ENCODE assay signal across 1 cellular context in genomic region chr22:19652316-19652715, GRCh38.
A peak's percentile ranks its signal among the peaks of the same experiment; 100 is the strongest.
TF ChIP-seq lines count a peak whose summit lies in the region.

No MANE protein-coding gene starts in this region.

TF ChIP-seq in K562, 482 proteins besides CTCF, POLR2A, EP300 and RAD21 (continued from another document):
- TF ChIP-seq E2F4 (CRISPR knock-in tag; IDR thresholded peaks at IDR 0.05; ENCODE audit: low read depth) (peak; percentile 75; the same call in 1 of the 2 replicates), ZNF639 (CRISPR knock-in tag; conservative IDR thresholded peaks at IDR 0.05 in 1 of 2, IDR thresholded peaks at IDR 0.05 in 1 of 2) (0 out of 4 replicates have a peak, but pooled peaks of 1 of the 2 experiments have one; percentile 72), ZBTB8A (IDR thresholded peaks at IDR 0.05; ENCODE audit: partially characterized antibody) (no peak), FOXK1 (CRISPR knock-in tag; IDR thresholded peaks at IDR 0.05; ENCODE audit: borderline replicate concordance) (peak; percentile 36; the same call in 1 of the 2 replicates), TOE1 (IDR thresholded peaks at IDR 0.05; ENCODE audit: borderline replicate concordance) (no peak), TOE1 (CRISPR knock-in tag; IDR thresholded peaks at IDR 0.05; ENCODE audit: borderline replicate concordance, low read depth) (peak; percentile 73; the same call in 1 of the 2 replicates), PRMT5 (CRISPR knock-in tag; IDR thresholded peaks at IDR 0.05) (0 out of 2 replicates have a peak, but pooled peaks have one; percentile 54), CEBPB (tag; IDR thresholded peaks at IDR 0.05) (no peak), ZFP36 (IDR thresholded peaks at IDR 0.05; ENCODE audit: low read depth, low read length, partially characterized antibody) (no peak)
